1 cellular context compared by ENCODE assay signal in the genomic region with DNA sequence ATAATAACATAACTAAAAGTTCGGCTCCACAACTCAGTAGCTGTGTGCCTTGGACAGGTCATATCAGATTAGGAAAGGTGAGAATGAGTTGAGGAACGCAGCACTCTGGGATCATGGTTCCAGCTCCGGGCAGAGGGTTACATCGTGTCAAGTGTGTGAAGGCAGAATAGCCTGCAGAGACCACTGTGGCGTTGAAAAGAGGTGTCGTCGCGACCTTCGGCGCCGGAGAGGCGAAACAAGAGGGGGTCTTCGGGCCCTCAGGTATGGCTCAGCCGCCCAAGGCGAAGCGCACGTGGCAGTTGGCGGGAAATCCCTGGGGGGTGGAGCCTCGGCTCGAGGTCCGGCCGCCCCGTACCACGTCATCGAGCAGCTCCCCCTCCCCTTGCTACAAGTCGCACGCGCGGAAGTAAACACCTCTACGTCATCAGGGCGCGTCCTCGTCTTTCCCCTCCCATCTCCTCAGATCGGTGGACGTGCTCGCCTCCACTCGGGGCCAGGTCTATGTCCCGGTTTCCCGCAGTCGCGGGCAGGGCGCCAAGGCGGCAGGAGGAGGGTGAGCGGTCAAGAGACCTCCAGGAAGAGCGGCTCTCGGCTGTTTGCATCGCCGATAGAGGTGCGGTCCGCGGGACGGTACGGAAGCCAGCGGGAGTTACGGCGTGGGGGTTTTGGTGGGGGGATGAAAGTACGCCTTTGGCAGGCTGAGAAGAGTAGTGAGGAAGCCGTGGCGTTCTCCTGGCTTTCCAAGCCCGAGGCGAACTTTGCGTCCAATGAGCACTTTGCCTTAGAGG.
TF ChIP-seq lines count a peak whose summit lies in the region.

A gene with protein sequence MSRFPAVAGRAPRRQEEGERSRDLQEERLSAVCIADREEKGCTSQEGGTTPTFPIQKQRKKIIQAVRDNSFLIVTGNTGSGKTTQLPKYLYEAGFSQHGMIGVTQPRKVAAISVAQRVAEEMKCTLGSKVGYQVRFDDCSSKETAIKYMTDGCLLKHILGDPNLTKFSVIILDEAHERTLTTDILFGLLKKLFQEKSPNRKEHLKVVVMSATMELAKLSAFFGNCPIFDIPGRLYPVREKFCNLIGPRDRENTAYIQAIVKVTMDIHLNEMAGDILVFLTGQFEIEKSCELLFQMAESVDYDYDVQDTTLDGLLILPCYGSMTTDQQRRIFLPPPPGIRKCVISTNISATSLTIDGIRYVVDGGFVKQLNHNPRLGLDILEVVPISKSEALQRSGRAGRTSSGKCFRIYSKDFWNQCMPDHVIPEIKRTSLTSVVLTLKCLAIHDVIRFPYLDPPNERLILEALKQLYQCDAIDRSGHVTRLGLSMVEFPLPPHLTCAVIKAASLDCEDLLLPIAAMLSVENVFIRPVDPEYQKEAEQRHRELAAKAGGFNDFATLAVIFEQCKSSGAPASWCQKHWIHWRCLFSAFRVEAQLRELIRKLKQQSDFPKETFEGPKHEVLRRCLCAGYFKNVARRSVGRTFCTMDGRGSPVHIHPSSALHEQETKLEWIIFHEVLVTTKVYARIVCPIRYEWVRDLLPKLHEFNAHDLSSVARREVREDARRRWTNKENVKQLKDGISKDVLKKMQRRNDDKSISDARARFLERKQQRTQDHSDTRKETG (plus strand): TSS at position 440 of the 788 bp plus-strand sequence. CDS start 62 bp downstream, at position 502.

TF ChIP-seq in HEK293, 187 proteins besides CTCF, POLR2A, EP300 and RAD21 (continued from another document and continues in another):
- TF ChIP-seq, protein P1, sequence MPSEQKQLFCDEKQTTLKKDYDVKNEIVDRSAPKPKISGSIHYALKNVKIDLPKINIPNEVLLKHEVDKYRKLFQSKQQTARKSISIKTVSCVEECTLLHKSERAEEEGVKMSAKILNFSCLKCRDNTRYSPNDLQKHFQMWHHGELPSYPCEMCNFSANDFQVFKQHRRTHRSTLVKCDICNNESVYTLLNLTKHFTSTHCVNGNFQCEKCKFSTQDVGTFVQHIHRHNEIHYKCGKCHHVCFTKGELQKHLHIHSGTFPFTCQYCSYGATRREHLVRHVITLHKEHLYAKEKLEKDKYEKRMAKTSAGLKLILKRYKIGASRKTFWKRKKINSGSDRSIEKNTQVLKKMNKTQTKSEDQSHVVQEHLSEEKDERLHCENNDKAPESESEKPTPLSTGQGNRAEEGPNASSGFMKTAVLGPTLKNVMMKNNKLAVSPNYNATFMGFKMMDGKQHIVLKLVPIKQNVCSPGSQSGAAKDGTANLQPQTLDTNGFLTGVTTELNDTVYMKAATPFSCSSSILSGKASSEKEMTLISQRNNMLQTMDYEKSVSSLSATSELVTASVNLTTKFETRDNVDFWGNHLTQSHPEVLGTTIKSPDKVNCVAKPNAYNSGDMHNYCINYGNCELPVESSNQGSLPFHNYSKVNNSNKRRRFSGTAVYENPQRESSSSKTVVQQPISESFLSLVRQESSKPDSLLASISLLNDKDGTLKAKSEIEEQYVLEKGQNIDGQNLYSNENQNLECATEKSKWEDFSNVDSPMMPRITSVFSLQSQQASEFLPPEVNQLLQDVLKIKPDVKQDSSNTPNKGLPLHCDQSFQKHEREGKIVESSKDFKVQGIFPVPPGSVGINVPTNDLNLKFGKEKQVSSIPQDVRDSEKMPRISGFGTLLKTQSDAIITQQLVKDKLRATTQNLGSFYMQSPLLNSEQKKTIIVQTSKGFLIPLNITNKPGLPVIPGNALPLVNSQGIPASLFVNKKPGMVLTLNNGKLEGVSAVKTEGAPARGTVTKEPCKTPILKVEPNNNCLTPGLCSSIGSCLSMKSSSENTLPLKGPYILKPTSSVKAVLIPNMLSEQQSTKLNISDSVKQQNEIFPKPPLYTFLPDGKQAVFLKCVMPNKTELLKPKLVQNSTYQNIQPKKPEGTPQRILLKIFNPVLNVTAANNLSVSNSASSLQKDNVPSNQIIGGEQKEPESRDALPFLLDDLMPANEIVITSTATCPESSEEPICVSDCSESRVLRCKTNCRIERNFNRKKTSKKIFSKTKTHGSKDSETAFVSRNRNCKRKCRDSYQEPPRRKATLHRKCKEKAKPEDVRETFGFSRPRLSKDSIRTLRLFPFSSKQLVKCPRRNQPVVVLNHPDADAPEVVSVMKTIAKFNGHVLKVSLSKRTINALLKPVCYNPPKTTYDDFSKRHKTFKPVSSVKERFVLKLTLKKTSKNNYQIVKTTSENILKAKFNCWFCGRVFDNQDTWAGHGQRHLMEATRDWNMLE (tag by site-specific recombination; conservative IDR thresholded peaks at IDR 0.05; ENCODE audit: low read depth) = peak; percentile 88
- TF ChIP-seq BCL11B (tag by site-specific recombination; IDR thresholded peaks at IDR 0.05; ENCODE audit: low read depth) (0 out of 2 replicates have a peak, but pooled peaks have one; percentile 30), ZNF510 (tag by site-specific recombination; IDR thresholded peaks at IDR 0.05; ENCODE audit: insufficient replicate concordance) (peak; percentile 44), ZNF624 (tag by site-specific recombination; IDR thresholded peaks at IDR 0.05) (no peak), ZNF48 (tag by site-specific recombination; IDR thresholded peaks at IDR 0.05) (no peak), ZNF341 (tag by site-specific recombination; IDR thresholded peaks at IDR 0.05; ENCODE audit: low read depth) (peak; percentile 79), ZNF121 (tag by site-specific recombination; IDR thresholded peaks at IDR 0.05) (peak; percentile 54; the same call in 1 of the 2 replicates), SP3 (tag by site-specific recombination; IDR thresholded peaks at IDR 0.05) (peak; percentile 98), ZNF777 (tag by site-specific recombination; IDR thresholded peaks at IDR 0.05; ENCODE audit: borderline replicate concordance) (peak; percentile 93), ZNF223 (tag by site-specific recombination; IDR thresholded peaks at IDR 0.05) (no peak; the same call in 1 of the 2 replicates), ZNF114 (tag by site-specific recombination; IDR thresholded peaks at IDR 0.05) (no peak), ZFHX2 (tag by site-specific recombination; conservative IDR thresholded peaks at IDR 0.05) (peak; percentile 74), GLI4 (tag by site-specific recombination; IDR thresholded peaks at IDR 0.05) (no peak), ZNF155 (tag by site-specific recombination; IDR thresholded peaks at IDR 0.05) (no peak), KLF16 (tag by site-specific recombination; IDR thresholded peaks at IDR 0.05) (peak; percentile 94), ZNF843 (tag by site-specific recombination; IDR thresholded peaks at IDR 0.05) (0 out of 2 replicates have a peak, but pooled peaks have one; percentile 66), ZNF571 (tag by site-specific recombination; IDR thresholded peaks at IDR 0.05) (no peak), ZNF768 (tag by site-specific recombination; IDR thresholded peaks at IDR 0.05) (no peak), ZBTB8A (tag by site-specific recombination; IDR thresholded peaks at IDR 0.05) (peak; percentile 76), FEZF1 (tag by site-specific recombination; IDR thresholded peaks at IDR 0.05) (0 out of 2 replicates have a peak, but pooled peaks have one; percentile 13), ZNF140 (tag by site-specific recombination; IDR thresholded peaks at IDR 0.05) (no peak)
- TF ChIP-seq, protein P2, sequence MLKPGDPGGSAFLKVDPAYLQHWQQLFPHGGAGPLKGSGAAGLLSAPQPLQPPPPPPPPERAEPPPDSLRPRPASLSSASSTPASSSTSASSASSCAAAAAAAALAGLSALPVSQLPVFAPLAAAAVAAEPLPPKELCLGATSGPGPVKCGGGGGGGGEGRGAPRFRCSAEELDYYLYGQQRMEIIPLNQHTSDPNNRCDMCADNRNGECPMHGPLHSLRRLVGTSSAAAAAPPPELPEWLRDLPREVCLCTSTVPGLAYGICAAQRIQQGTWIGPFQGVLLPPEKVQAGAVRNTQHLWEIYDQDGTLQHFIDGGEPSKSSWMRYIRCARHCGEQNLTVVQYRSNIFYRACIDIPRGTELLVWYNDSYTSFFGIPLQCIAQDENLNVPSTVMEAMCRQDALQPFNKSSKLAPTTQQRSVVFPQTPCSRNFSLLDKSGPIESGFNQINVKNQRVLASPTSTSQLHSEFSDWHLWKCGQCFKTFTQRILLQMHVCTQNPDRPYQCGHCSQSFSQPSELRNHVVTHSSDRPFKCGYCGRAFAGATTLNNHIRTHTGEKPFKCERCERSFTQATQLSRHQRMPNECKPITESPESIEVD (tag by site-specific recombination; IDR thresholded peaks at IDR 0.05) = no peak
- TF ChIP-seq, protein P3, sequence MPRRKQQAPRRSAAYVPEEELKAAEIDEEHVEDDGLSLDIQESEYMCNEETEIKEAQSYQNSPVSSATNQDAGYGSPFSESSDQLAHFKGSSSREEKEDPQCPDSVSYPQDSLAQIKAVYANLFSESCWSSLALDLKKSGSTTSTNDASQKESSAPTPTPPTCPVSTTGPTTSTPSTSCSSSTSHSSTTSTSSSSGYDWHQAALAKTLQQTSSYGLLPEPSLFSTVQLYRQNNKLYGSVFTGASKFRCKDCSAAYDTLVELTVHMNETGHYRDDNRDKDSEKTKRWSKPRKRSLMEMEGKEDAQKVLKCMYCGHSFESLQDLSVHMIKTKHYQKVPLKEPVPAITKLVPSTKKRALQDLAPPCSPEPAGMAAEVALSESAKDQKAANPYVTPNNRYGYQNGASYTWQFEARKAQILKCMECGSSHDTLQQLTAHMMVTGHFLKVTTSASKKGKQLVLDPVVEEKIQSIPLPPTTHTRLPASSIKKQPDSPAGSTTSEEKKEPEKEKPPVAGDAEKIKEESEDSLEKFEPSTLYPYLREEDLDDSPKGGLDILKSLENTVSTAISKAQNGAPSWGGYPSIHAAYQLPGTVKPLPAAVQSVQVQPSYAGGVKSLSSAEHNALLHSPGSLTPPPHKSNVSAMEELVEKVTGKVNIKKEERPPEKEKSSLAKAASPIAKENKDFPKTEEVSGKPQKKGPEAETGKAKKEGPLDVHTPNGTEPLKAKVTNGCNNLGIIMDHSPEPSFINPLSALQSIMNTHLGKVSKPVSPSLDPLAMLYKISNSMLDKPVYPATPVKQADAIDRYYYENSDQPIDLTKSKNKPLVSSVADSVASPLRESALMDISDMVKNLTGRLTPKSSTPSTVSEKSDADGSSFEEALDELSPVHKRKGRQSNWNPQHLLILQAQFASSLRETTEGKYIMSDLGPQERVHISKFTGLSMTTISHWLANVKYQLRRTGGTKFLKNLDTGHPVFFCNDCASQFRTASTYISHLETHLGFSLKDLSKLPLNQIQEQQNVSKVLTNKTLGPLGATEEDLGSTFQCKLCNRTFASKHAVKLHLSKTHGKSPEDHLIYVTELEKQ (tag by site-specific recombination; IDR thresholded peaks at IDR 0.05; ENCODE audit: borderline replicate concordance) = peak; percentile 56; the same call in 1 of the 2 replicates
- TF ChIP-seq, protein P4, sequence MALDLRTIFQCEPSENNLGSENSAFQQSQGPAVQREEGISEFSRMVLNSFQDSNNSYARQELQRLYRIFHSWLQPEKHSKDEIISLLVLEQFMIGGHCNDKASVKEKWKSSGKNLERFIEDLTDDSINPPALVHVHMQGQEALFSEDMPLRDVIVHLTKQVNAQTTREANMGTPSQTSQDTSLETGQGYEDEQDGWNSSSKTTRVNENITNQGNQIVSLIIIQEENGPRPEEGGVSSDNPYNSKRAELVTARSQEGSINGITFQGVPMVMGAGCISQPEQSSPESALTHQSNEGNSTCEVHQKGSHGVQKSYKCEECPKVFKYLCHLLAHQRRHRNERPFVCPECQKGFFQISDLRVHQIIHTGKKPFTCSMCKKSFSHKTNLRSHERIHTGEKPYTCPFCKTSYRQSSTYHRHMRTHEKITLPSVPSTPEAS (tag by site-specific recombination; IDR thresholded peaks at IDR 0.05) = peak; percentile 68
- TF ChIP-seq, protein P5, sequence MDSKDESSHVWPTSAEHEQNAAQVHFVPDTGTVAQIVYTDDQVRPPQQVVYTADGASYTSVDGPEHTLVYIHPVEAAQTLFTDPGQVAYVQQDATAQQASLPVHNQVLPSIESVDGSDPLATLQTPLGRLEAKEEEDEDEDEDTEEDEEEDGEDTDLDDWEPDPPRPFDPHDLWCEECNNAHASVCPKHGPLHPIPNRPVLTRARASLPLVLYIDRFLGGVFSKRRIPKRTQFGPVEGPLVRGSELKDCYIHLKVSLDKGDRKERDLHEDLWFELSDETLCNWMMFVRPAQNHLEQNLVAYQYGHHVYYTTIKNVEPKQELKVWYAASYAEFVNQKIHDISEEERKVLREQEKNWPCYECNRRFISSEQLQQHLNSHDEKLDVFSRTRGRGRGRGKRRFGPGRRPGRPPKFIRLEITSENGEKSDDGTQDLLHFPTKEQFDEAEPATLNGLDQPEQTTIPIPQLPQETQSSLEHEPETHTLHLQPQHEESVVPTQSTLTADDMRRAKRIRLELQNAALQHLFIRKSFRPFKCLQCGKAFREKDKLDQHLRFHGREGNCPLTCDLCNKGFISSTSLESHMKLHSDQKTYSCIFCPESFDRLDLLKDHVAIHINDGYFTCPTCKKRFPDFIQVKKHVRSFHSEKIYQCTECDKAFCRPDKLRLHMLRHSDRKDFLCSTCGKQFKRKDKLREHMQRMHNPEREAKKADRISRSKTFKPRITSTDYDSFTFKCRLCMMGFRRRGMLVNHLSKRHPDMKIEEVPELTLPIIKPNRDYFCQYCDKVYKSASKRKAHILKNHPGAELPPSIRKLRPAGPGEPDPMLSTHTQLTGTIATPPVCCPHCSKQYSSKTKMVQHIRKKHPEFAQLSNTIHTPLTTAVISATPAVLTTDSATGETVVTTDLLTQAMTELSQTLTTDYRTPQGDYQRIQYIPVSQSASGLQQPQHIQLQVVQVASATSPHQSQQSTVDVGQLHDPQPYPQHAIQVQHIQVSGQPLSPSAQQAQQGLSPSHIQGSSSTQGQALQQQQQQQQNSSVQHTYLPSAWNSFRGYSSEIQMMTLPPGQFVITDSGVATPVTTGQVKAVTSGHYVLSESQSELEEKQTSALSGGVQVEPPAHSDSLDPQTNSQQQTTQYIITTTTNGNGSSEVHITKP (tag by site-specific recombination; IDR thresholded peaks at IDR 0.05) = peak; percentile 94
- TF ChIP-seq, protein P6, sequence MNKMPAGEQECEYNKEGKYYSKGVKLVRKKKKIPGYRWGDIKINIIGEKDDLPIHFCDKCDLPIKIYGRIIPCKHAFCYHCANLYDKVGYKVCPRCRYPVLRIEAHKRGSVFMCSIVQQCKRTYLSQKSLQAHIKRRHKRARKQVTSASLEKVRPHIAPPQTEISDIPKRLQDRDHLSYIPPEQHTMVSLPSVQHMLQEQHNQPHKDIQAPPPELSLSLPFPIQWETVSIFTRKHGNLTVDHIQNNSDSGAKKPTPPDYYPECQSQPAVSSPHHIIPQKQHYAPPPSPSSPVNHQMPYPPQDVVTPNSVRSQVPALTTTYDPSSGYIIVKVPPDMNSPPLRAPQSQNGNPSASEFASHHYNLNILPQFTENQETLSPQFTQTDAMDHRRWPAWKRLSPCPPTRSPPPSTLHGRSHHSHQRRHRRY (tag by site-specific recombination; IDR thresholded peaks at IDR 0.05) = peak; percentile 75; the same call in 1 of the 2 replicates
- TF ChIP-seq, protein P7, sequence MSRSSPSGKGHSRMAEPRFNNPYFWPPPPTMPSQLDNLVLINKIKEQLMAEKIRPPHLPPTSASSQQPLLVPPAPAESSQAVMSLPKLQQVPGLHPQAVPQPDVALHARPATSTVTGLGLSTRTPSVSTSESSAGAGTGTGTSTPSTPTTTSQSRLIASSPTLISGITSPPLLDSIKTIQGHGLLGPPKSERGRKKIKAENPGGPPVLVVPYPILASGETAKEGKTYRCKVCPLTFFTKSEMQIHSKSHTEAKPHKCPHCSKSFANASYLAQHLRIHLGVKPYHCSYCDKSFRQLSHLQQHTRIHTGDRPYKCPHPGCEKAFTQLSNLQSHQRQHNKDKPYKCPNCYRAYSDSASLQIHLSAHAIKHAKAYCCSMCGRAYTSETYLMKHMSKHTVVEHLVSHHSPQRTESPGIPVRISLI (tag by site-specific recombination; IDR thresholded peaks at IDR 0.05) = peak; percentile 61; the same call in 1 of the 2 replicates
- TF ChIP-seq, protein P8, sequence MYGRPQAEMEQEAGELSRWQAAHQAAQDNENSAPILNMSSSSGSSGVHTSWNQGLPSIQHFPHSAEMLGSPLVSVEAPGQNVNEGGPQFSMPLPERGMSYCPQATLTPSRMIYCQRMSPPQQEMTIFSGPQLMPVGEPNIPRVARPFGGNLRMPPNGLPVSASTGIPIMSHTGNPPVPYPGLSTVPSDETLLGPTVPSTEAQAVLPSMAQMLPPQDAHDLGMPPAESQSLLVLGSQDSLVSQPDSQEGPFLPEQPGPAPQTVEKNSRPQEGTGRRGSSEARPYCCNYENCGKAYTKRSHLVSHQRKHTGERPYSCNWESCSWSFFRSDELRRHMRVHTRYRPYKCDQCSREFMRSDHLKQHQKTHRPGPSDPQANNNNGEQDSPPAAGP (tag by site-specific recombination; IDR thresholded peaks at IDR 0.05) = peak; percentile 95
